ENCODE assay signal across 10 cellular contexts in genomic region chr1:204416589-204417230, GRCh38. TPM values are rescaled to one million over a fixed set of nuclear protein-coding genes. Genes with fewer than 3 reads are reported as not detected.
DNase-seq lines count a peak whose midpoint lies in the region; ATAC-seq, FAIRE-seq and TF ChIP-seq lines count a peak whose summit lies in the region.
"Had no signal": no experiment of that assay in that cellular context is flagged by ENCODE, and none has a peak within 500 bp of the region (broad histone marks: within the 10 kb centered on the region; RNA-seq: fewer than 3 reads in every experiment).

No MANE protein-coding gene starts in this region.

- ATAC-seq in activated CD4-positive, alpha-beta T cell treated with anti-CD3 and anti-CD28 coated beads for 36 hours: no peak

- POLR2A ChIA-PET in activated CD4-positive, alpha-beta T cell treated with anti-CD3 and anti-CD28 coated beads for 36 hours (lab: Charles Lee): interaction anchor here (1.2 kb wide), 1 partner anchor 10 kb away, joined by 3 read pairs; no protein-coding TSS in a partner anchor
- POLR2A ChIA-PET in activated CD4-positive, alpha-beta T cell treated with anti-CD3 and anti-CD28 coated beads, Interleukin-2, amount 10 ng/mL, durations not matched to agents 7 days and 5 days (lab: Charles Lee): no interaction called here

- H3K36me3 Mint-ChIP-seq in activated CD4-positive, alpha-beta T cell treated with anti-CD3 and anti-CD28 coated beads for 36 hours (ENCODE audit: low read depth): peaks cover 7% of the 10 kb centered on the region
- peaks cover 10% of the 10 kb centered on the region for H3K36me3 Mint-ChIP-seq in activated CD4-positive, alpha-beta T cell treated with anti-CD3 and anti-CD28 coated beads, Interleukin-2, amount 10 ng/mL, durations not matched to agents 7 days and 5 days (ENCODE audit: low read depth)
- H3K36me3 Mint-ChIP-seq in astrocyte (ENCODE audit: low read depth, unreplicated experiment): peaks cover 12% of the 10 kb centered on the region

- H4K20me1 ChIP-seq in astrocyte (ENCODE audit: insufficient read depth, low read length): no peaks in the 10 kb centered on the region

- TF ChIP-seq CTCF in astrocyte (IDR thresholded peaks at IDR 0.05; ENCODE audit: insufficient read depth, low read depth, low read length) (no peak), liver (IDR thresholded peaks at IDR 0.05; ENCODE audit: low read depth, low read length, missing input control) (no peak)

- peaks cover 39% of the 10 kb centered on the region for H3K4me1 Mint-ChIP-seq in activated CD4-positive, alpha-beta T cell treated with anti-CD3 and anti-CD28 coated beads for 36 hours
- H3K4me1 Mint-ChIP-seq in activated CD4-positive, alpha-beta T cell treated with anti-CD3 and anti-CD28 coated beads, Interleukin-2, amount 10 ng/mL, durations not matched to agents 7 days and 5 days: peaks cover 40% of the 10 kb centered on the region
- peaks cover 28% of the 10 kb centered on the region for H3K4me1 Mint-ChIP-seq in astrocyte (ENCODE audit: low read depth, unreplicated experiment)

- H3K4me3 ChIP-seq in astrocyte (ENCODE audit: insufficient read depth, low read depth, low read length) (peak overlapping the region; percentile 43), liver (ENCODE audit: low read depth in 1 of 3, low read length in 3 of 3) (no peak overlapping the region), thymus (ENCODE audit: low read length) (no peak overlapping the region)

- H3K36me3 ChIP-seq in astrocyte (ENCODE audit: insufficient read depth, low read length) (no peaks in the 10 kb centered on the region), liver (ENCODE audit: control insufficient read depth in 4 of 4, insufficient read depth in 3 of 4, low read depth in 1 of 4, low read length in 3 of 4) (peaks cover 0 to 4% (median 0%) of the 10 kb centered on the region in 4 donors), thymus (ENCODE audit: control insufficient read depth, insufficient read depth) (no peaks in the 10 kb centered on the region)

- intact Hi-C loops in activated CD4-positive, alpha-beta T cell treated with anti-CD3 and anti-CD28 coated beads for 36 hours (cut with DNase I, micrococcal nuclease): loop anchor here (2.0 to 10.0 kb wide), 3 partner anchors 22 to 788 kb away; partner anchors contain the start of gene SNRPE (in 1 of the 2)

- H3K9me3 ChIP-seq in astrocyte (ENCODE audit: insufficient read depth, low read depth, low read length) (no peaks in the 10 kb centered on the region), liver (ENCODE audit: control insufficient read depth in 4 of 4, low read length in 3 of 4) (no peaks in the 10 kb centered on the region), thymus (ENCODE audit: control insufficient read depth) (no peaks in the 10 kb centered on the region)

- FAIRE-seq in astrocyte (lab: Jason Lieb, UNC): no peak
- no peak for FAIRE-seq in GM12891 (lab: Jason Lieb, UNC)
- FAIRE-seq: frontal cortex had no signal

- DNase-seq in activated CD4-positive, alpha-beta T cell treated with anti-CD3 and anti-CD28 coated beads for 36 hours: no peak
- DNase-seq in activated CD4-positive, alpha-beta T cell treated with anti-CD3 and anti-CD28 coated beads, Interleukin-2, amount 10 ng/mL, durations not matched to agents 7 days and 5 days: no peak
- DNase-seq in astrocyte (ENCODE audit: low read depth) (no peak), GM12891 (ENCODE audit: insufficient read length, low spot score) (no peak), GDM1 (lab: John Stamatoyannopoulos, UW) (no peak)
- DNase-seq in activated CD4-positive, CD25-positive, alpha-beta regulatory T cell treated with anti-CD3 and anti-CD28 coated beads, Interleukin-2, amount 50 U/mL, for 72 hours: no peak
- DNase-seq: activated effector memory CD4-positive, alpha-beta T cell treated with Interleukin-2 at 50 U/mL for 16 hours had no signal

- H3K9me3 Mint-ChIP-seq in activated CD4-positive, alpha-beta T cell treated with anti-CD3 and anti-CD28 coated beads for 36 hours (ENCODE audit: low read depth): no peaks in the 10 kb centered on the region
- H3K9me3 Mint-ChIP-seq in activated CD4-positive, alpha-beta T cell treated with anti-CD3 and anti-CD28 coated beads, Interleukin-2, amount 10 ng/mL, durations not matched to agents 7 days and 5 days: no peaks in the 10 kb centered on the region
- no peaks in the 10 kb centered on the region for H3K9me3 Mint-ChIP-seq in astrocyte (ENCODE audit: unreplicated experiment)

- H3K27ac Mint-ChIP-seq in activated CD4-positive, alpha-beta T cell treated with anti-CD3 and anti-CD28 coated beads for 36 hours: peak overlapping the region; percentile 71
- H3K27ac Mint-ChIP-seq in activated CD4-positive, alpha-beta T cell treated with anti-CD3 and anti-CD28 coated beads, Interleukin-2, amount 10 ng/mL, durations not matched to agents 7 days and 5 days: no peak overlapping the region
- peak overlapping the region; percentile 97 for H3K27ac Mint-ChIP-seq in astrocyte (ENCODE audit: unreplicated experiment)

- H3K27ac ChIP-seq in astrocyte (ENCODE audit: low read depth, low read length) (peak overlapping the region; percentile 86), liver (ENCODE audit: low read depth in 1 of 2, low read length in 2 of 2) (peak overlapping the region; percentile 87 to 92), thymus (ENCODE audit: low read depth) (peak overlapping the region; percentile 60)

- no peak for TF ChIP-seq RAD21 in liver (IDR thresholded peaks at IDR 0.05)

- 10% methylated on average over 1 of the region's 1 CpG for WGBS in liver
- 70% methylated on average over 1 of the region's 1 CpG for WGBS in thymus

- H3K27me3 ChIP-seq in astrocyte (ENCODE audit: insufficient read depth, low read length) (no peaks in the 10 kb centered on the region), liver (ENCODE audit: control insufficient read depth in 4 of 4, insufficient read depth in 4 of 4, low read length in 3 of 4) (no peaks in the 10 kb centered on the region), thymus (ENCODE audit: control insufficient read depth, insufficient read depth) (no peaks in the 10 kb centered on the region)

- H3K9ac ChIP-seq in astrocyte (ENCODE audit: low read length): peak overlapping the region; percentile 71
- H3K9ac ChIP-seq in liver (ENCODE audit: low read depth in 1 of 2, low read length in 2 of 2): peak overlapping the region in 1 of 2 donors; percentile 67

- H3K4me2 ChIP-seq in astrocyte (ENCODE audit: low read length): peak overlapping the region; percentile 82

- no peak overlapping the region for H3K4me3 Mint-ChIP-seq in activated CD4-positive, alpha-beta T cell treated with anti-CD3 and anti-CD28 coated beads for 36 hours
- H3K4me3 Mint-ChIP-seq in activated CD4-positive, alpha-beta T cell treated with anti-CD3 and anti-CD28 coated beads, Interleukin-2, amount 10 ng/mL, durations not matched to agents 7 days and 5 days: no peak overlapping the region
- no peak overlapping the region for H3K4me3 Mint-ChIP-seq in astrocyte (ENCODE audit: unreplicated experiment)

- H3K4me1 ChIP-seq in astrocyte (ENCODE audit: insufficient read depth, low read length) (peaks cover 26% of the 10 kb centered on the region), liver (ENCODE audit: control insufficient read depth in 4 of 4, insufficient read depth in 4 of 4, low read length in 3 of 4) (peaks cover 12 to 40% (median 23%) of the 10 kb centered on the region in 4 donors), thymus (ENCODE audit: control insufficient read depth, insufficient read depth, low read length) (no peaks in the 10 kb centered on the region)

- H2AFZ ChIP-seq in astrocyte (ENCODE audit: low read depth, low read length): no peak overlapping the region

- no peak for TF ChIP-seq POLR2A in GM12891 (IDR thresholded peaks at IDR 0.05; ENCODE audit: low read depth, low read length)

- H3K79me2 ChIP-seq in astrocyte (ENCODE audit: insufficient read depth, low read length): no peaks in the 10 kb centered on the region

- H3K27me3 Mint-ChIP-seq in activated CD4-positive, alpha-beta T cell treated with anti-CD3 and anti-CD28 coated beads for 36 hours: no peaks in the 10 kb centered on the region
- no peaks in the 10 kb centered on the region for H3K27me3 Mint-ChIP-seq in activated CD4-positive, alpha-beta T cell treated with anti-CD3 and anti-CD28 coated beads, Interleukin-2, amount 10 ng/mL, durations not matched to agents 7 days and 5 days
- no peaks in the 10 kb centered on the region for H3K27me3 Mint-ChIP-seq in astrocyte (ENCODE audit: low read depth, unreplicated experiment)

- CTCF ChIA-PET in activated CD4-positive, alpha-beta T cell treated with anti-CD3 and anti-CD28 coated beads for 36 hours (lab: Charles Lee): interaction anchor here (0.8 to 4.0 kb wide), 8 partner anchors 10 to 149 kb away, joined by 3 to 31 read pairs (median 4); no protein-coding TSS in a partner anchor
- CTCF ChIA-PET in activated CD4-positive, alpha-beta T cell treated with anti-CD3 and anti-CD28 coated beads, Interleukin-2, amount 10 ng/mL, durations not matched to agents 7 days and 5 days (lab: Charles Lee): interaction anchor here (1.3 to 1.7 kb wide), 2 partner anchors 15 to 18 kb away, joined by 5 to 6 read pairs; no protein-coding TSS in a partner anchor

TF ChIP-seq in liver, 16 proteins besides CTCF, POLR2A, EP300 and RAD21 (continues in another document):
- no peak for TF ChIP-seq JUND (IDR thresholded peaks at IDR 0.05)
- TF ChIP-seq NR2F2 (IDR thresholded peaks at IDR 0.05): no peak
- no peak for TF ChIP-seq MAX (IDR thresholded peaks at IDR 0.05)

TF ChIP-seq in GM12891, 5 proteins besides CTCF, POLR2A, EP300 and RAD21:
- TF ChIP-seq SPI1 (IDR thresholded peaks at IDR 0.05; ENCODE audit: low read depth, low read length): no peak
- TF ChIP-seq POLR2AphosphoS5 (IDR thresholded peaks at IDR 0.05; ENCODE audit: low read depth, low read length): no peak
- TF ChIP-seq TAF1 (IDR thresholded peaks at IDR 0.05; ENCODE audit: low read depth, low read length): no peak
- no peak for TF ChIP-seq PAX5 (IDR thresholded peaks at IDR 0.05; ENCODE audit: insufficient read depth, low read length, severe bottlenecking)
- TF ChIP-seq POU2F2 (IDR thresholded peaks at IDR 0.05; ENCODE audit: low read depth, low read length): no peak

RNA-seq across cellular contexts. Expression of gene PPP1R15B, which starts 5.1 kb away (rescaled TPM):
- total RNA-seq in activated CD4-positive, alpha-beta T cell treated with anti-CD3 and anti-CD28 coated beads for 36 hours: 10 to 100 TPM; 55.9 to 57.6 TPM
- 10 to 100 TPM; 62.5 to 70.6 TPM for total RNA-seq in activated CD4-positive, alpha-beta T cell treated with anti-CD3 and anti-CD28 coated beads, Interleukin-2, amount 10 ng/mL, durations not matched to agents 7 days and 5 days
- total RNA-seq in astrocyte (38.8 and 40.0 TPM in 2 replicates), liver (10 to 100 TPM; 36.7 to 54.0 TPM)
- polyA plus RNA-seq in liver (10 to 100 TPM; 13.0 to 15.5 TPM), thymus (26.2 TPM)
- polyA plus RNA-seq in GM12891 (2012; ENCODE audit: low read depth, missing spikeins): 11.2 TPM

RNA-seq across cellular contexts. Expression of gene PLEKHA6, which starts 57.0 kb away (rescaled TPM):
- total RNA-seq in activated CD4-positive, alpha-beta T cell treated with anti-CD3 and anti-CD28 coated beads for 36 hours: under 1 TPM; 0.86 to 0.87 TPM
- not detected for total RNA-seq in activated CD4-positive, alpha-beta T cell treated with anti-CD3 and anti-CD28 coated beads, Interleukin-2, amount 10 ng/mL, durations not matched to agents 7 days and 5 days
- total RNA-seq in astrocyte: 1.5 and 2.7 TPM in 2 replicates
- 10 to 100 TPM in 1 of 2 donors, 1 to 10 TPM in 1; 5.3 to 12.8 TPM for total RNA-seq in liver
- 1 to 10 TPM; 6.7 to 8.5 TPM for polyA plus RNA-seq in liver
- 1.4 TPM for polyA plus RNA-seq in thymus
- polyA plus RNA-seq in GM12891 (2012; ENCODE audit: low read depth, missing spikeins): 0.33 TPM
